ENCODE assay signal across 8 cellular contexts in the genomic region with DNA sequence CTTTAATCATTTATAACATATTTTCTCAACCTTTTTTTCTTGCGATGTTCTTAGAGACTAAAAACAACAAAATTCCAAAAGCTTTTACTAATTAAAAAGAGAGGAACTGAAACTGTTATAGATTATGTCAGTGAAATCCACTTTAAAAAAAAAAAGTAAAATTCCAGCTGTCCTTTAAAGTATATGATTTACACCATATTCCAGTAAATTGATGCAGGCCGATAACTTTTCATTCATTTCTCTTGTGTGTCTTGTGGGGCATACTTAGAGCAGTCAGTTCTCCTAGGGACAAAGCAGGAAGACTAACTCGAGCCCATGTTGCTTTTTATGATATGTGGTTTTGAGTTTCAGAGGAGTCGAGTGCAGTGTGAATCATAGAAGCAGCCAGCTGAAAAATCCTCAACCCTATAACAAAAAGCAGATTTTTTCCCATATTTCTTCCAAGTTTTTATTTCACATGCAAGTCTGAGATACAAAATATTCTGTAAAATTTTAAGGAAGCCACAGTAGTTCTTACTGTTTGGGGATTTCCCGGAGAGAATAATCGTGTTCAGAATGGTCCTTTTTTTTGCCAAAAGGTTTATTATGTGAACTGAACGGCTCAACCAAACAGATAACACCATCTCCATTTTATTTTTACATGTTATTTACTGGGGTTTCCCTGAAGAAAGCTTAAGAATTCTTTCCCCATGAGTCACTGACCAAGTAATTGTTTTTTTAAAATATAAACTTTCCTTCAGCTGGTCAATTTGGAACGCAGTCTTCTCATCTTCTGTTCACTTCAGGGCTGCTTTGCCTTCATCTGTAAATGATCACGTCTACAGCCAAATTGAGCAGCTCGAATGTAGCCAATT.
A peak's percentile ranks its signal among the peaks of the same experiment; 100 is the strongest.
DNase-seq lines count a peak whose midpoint lies in the region; ATAC-seq and TF ChIP-seq lines count a peak whose summit lies in the region.

No MANE protein-coding gene starts in this region.

- WGBS in SK-N-SH (ENCODE audit: low lambda C conversion rate) = 22% methylated on average over 10 of the region's 10 CpGs
- 11 to 12% methylated on average over 10 of the region's 10 CpGs for WGBS in gastroesophageal sphincter (ENCODE audit: low coverage in 1 of 2), 2 donors
- WGBS in suprapubic skin = 15% methylated on average over 10 of the region's 10 CpGs
- WGBS in lower leg skin, 2 donors = 18 to 20% methylated on average over 10 of the region's 10 CpGs

- H3F3A ChIP-seq in SK-N-SH (replicated peaks; ENCODE audit: insufficient read depth) = peaks cover 29% of the 10 kb centered on the region

- ATAC-seq in activated T-cell treated with anti-CD3 and anti-CD28 coated beads, Interleukin-2, amount 50 U/mL, for 4 hours = peak; percentile 35 to 41
- no peak for ATAC-seq in gastroesophageal sphincter

- peak overlapping the region; percentile 76 for H3K9ac ChIP-seq in SK-N-SH

- H2AFZ ChIP-seq in SK-N-SH (ENCODE audit: low read depth) = peak overlapping the region; percentile 78

- H3K4me1 ChIP-seq in SK-N-SH (ENCODE audit: control insufficient read depth in 1 of 2, insufficient read depth in 2 of 2, low read depth in 1 of 2, low read length in 1 of 2) = peaks cover 9 to 20% of the 10 kb centered on the region in 2 experiments; a peak in 3 of 4 replicates
- peaks cover 8 to 27% (median 13%) of the 10 kb centered on the region in 3 donors for H3K4me1 ChIP-seq in gastroesophageal sphincter
- peaks cover 18% of the 10 kb centered on the region for H3K4me1 ChIP-seq in suprapubic skin

- H3K4me3 ChIP-seq in SK-N-SH (ENCODE audit: low read depth in 2 of 2, low read length in 1 of 2) = peak overlapping the region; percentile 26 to 43; a peak in 3 of 4 replicates
- no peak overlapping the region for H3K4me3 ChIP-seq in gastroesophageal sphincter
- H3K4me3 ChIP-seq in suprapubic skin = no peak overlapping the region
- no peak overlapping the region for H3K4me3 ChIP-seq in lower leg skin (ENCODE audit: low read depth, poor library complexity, severe bottlenecking)
- H3K4me3 ChIP-seq in H7 (ENCODE audit: insufficient read depth, low read depth, low read length) = no peak overlapping the region

- CTCF ChIA-PET in SK-N-SH (lab: Yijun Ruan, JAX) = interaction anchor here (1.2 kb wide), 1 partner anchor 16 kb away, joined by 3 read pairs; no protein-coding TSS in a partner anchor

- no peaks in the 10 kb centered on the region for H3K9me2 ChIP-seq in SK-N-SH

- peaks cover 25% of the 10 kb centered on the region for H3K9me3 Mint-ChIP-seq in activated T-cell treated with anti-CD3 and anti-CD28 coated beads, Interleukin-2, amount 50 U/mL, for 4 hours

- peaks cover 3% of the 10 kb centered on the region for H3K36me3 Mint-ChIP-seq in activated T-cell treated with anti-CD3 and anti-CD28 coated beads, Interleukin-2, amount 50 U/mL, for 4 hours (ENCODE audit: insufficient read depth)

- no peaks in the 10 kb centered on the region for H3K79me2 ChIP-seq in SK-N-SH (ENCODE audit: insufficient read depth)

- peak in 1 of 2 experiments; percentile 38; a peak in 1 of 4 replicates for TF ChIP-seq EP300 in SK-N-SH (IDR thresholded peaks at IDR 0.05; ENCODE audit: borderline replicate concordance in 1 of 2, low read depth in 1 of 2, low read length in 1 of 2)
- no peak for TF ChIP-seq EP300 in gastroesophageal sphincter (IDR thresholded peaks at IDR 0.05)
- no peak for TF ChIP-seq EP300 in suprapubic skin (IDR thresholded peaks at IDR 0.05)

- intact Hi-C loops in lower leg skin (cut with DNase I; ENCODE audit: low total_unique reads) = no loop called here

- DNase-seq in activated T-cell treated with anti-CD3 and anti-CD28 coated beads, Interleukin-2, amount 50 U/mL, for 4 hours = no peak
- DNase-seq in activated T-cell treated with anti-CD3 and anti-CD28 coated beads, Interleukin-2, amount 50 U/mL, for 1 hour = no peak
- no peak for DNase-seq in SK-N-SH
- DNase-seq in suprapubic skin (ENCODE audit: low spot score in 2 of 2) = no peak
- DNase-seq in lower leg skin (ENCODE audit: low spot score in 2 of 2) = no peak
- no peak for DNase-seq in cerebellar cortex (ENCODE audit: low spot score)
- no peak for DNase-seq in H7

- H3K4me1 Mint-ChIP-seq in activated T-cell treated with anti-CD3 and anti-CD28 coated beads, Interleukin-2, amount 50 U/mL, for 4 hours (ENCODE audit: low read depth) = peaks cover 34% of the 10 kb centered on the region

- TF ChIP-seq CTCF in SK-N-SH (IDR thresholded peaks at IDR 0.05) (no peak), gastroesophageal sphincter (IDR thresholded peaks at IDR 0.05) (no peak), suprapubic skin (IDR thresholded peaks at IDR 0.05) (no peak), lower leg skin (IDR thresholded peaks at IDR 0.05) (no peak)

- H3K27ac ChIP-seq in SK-N-SH (ENCODE audit: low read depth in 2 of 2, low read length in 1 of 2) = peak overlapping the region; percentile 93 to 99
- H3K27ac ChIP-seq in gastroesophageal sphincter = peak overlapping the region; percentile 58 to 71 (median 68)
- peak overlapping the region; percentile 58 for H3K27ac ChIP-seq in suprapubic skin

- no peak for TF ChIP-seq RAD21 in SK-N-SH (IDR thresholded peaks at IDR 0.05; ENCODE audit: low read length)

- POLR2A ChIA-PET in SK-N-SH (lab: Yijun Ruan, JAX) = no interaction called here

- H3K4me2 ChIP-seq in SK-N-SH = peak overlapping the region; percentile 70

- TF ChIP-seq POLR2A in gastroesophageal sphincter (IDR thresholded peaks at IDR 0.05) = no peak
- TF ChIP-seq POLR2A in suprapubic skin (IDR thresholded peaks at IDR 0.05) = no peak
- TF ChIP-seq POLR2A in lower leg skin (IDR thresholded peaks at IDR 0.05) = no peak

- H4K20me1 ChIP-seq in SK-N-SH (ENCODE audit: insufficient read depth) = no peaks in the 10 kb centered on the region

- H3K27me3 ChIP-seq in SK-N-SH (ENCODE audit: insufficient read depth) (no peaks in the 10 kb centered on the region), gastroesophageal sphincter (no peaks in the 10 kb centered on the region), suprapubic skin (no peaks in the 10 kb centered on the region), H7 (ENCODE audit: control insufficient read depth, insufficient read depth, low read length) (no peaks in the 10 kb centered on the region)

- H3K36me3 ChIP-seq in SK-N-SH (replicated peaks in 1 of 2; ENCODE audit: control insufficient read depth in 1 of 2, insufficient read depth in 2 of 2, low read length in 1 of 2) (no peaks in the 10 kb centered on the region), gastroesophageal sphincter (no peaks in the 10 kb centered on the region), suprapubic skin (no peaks in the 10 kb centered on the region), H7 (replicated peaks; ENCODE audit: control insufficient read depth, insufficient read depth, low read length) (no peaks in the 10 kb centered on the region)

- no peaks in the 10 kb centered on the region for H3K27me3 Mint-ChIP-seq in activated T-cell treated with anti-CD3 and anti-CD28 coated beads, Interleukin-2, amount 50 U/mL, for 4 hours (ENCODE audit: low read depth)

- peak overlapping the region; percentile 50 for H3K4me3 Mint-ChIP-seq in activated T-cell treated with anti-CD3 and anti-CD28 coated beads, Interleukin-2, amount 50 U/mL, for 4 hours

- H3K9me3 ChIP-seq in SK-N-SH (peaks cover 13% of the 10 kb centered on the region; the same call in 1 of the 2 replicates), gastroesophageal sphincter (peaks cover 0 to 5% (median 0%) of the 10 kb centered on the region in 3 donors), suprapubic skin (no peaks in the 10 kb centered on the region)

TF ChIP-seq in SK-N-SH, 30 proteins besides CTCF, POLR2A, EP300 and RAD21 (continues in another document):
- no peak for TF ChIP-seq POLR2AphosphoS5 (IDR thresholded peaks at IDR 0.05; ENCODE audit: low read depth, low read length)
- no peak for TF ChIP-seq MXI1 (IDR thresholded peaks at IDR 0.05; ENCODE audit: low read depth, low read length)
- TF ChIP-seq FOXM1 (IDR thresholded peaks at IDR 0.05; ENCODE audit: low read depth) = no peak
- TF ChIP-seq, protein P1, sequence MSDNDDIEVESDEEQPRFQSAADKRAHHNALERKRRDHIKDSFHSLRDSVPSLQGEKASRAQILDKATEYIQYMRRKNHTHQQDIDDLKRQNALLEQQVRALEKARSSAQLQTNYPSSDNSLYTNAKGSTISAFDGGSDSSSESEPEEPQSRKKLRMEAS (IDR thresholded peaks at IDR 0.05; ENCODE audit: low read depth) = no peak
- TF ChIP-seq, protein P2, sequence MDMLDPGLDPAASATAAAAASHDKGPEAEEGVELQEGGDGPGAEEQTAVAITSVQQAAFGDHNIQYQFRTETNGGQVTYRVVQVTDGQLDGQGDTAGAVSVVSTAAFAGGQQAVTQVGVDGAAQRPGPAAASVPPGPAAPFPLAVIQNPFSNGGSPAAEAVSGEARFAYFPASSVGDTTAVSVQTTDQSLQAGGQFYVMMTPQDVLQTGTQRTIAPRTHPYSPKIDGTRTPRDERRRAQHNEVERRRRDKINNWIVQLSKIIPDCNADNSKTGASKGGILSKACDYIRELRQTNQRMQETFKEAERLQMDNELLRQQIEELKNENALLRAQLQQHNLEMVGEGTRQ (IDR thresholded peaks at IDR 0.05; ENCODE audit: borderline replicate concordance, low read depth, low read length) = no peak
- TF ChIP-seq GABPA (IDR thresholded peaks at IDR 0.05; ENCODE audit: low read depth) = no peak
- TF ChIP-seq, protein P3, sequence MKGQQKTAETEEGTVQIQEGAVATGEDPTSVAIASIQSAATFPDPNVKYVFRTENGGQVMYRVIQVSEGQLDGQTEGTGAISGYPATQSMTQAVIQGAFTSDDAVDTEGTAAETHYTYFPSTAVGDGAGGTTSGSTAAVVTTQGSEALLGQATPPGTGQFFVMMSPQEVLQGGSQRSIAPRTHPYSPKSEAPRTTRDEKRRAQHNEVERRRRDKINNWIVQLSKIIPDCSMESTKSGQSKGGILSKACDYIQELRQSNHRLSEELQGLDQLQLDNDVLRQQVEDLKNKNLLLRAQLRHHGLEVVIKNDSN (IDR thresholded peaks at IDR 0.05; ENCODE audit: borderline replicate concordance, low read depth) = no peak
- TF ChIP-seq MEF2A (IDR thresholded peaks at IDR 0.05; ENCODE audit: borderline replicate concordance, low read depth) = 0 out of 2 replicates have a peak, but pooled peaks have one; percentile 15
- no peak for TF ChIP-seq GATA2 (CRISPR knock-in tag; IDR thresholded peaks at IDR 0.05)
- no peak for TF ChIP-seq RCOR1 (IDR thresholded peaks at IDR 0.05; ENCODE audit: low read length)
- TF ChIP-seq TEAD4 (IDR thresholded peaks at IDR 0.05; ENCODE audit: borderline replicate concordance, insufficient read depth) = peak; percentile 38; the same call in 1 of the 2 replicates
- no peak for TF ChIP-seq NRF1 (IDR thresholded peaks at IDR 0.05; ENCODE audit: low read depth, low read length)
- no peak for TF ChIP-seq CHD2 (IDR thresholded peaks at IDR 0.05; ENCODE audit: low read length, partially characterized antibody)
- TF ChIP-seq SIN3A (IDR thresholded peaks at IDR 0.05; ENCODE audit: borderline replicate concordance, low read depth, low read length) = no peak; the same call in 1 of the 2 replicates
- TF ChIP-seq FOXJ3 (CRISPR knock-in tag; IDR thresholded peaks at IDR 0.05) = no peak
- TF ChIP-seq RXRA (IDR thresholded peaks at IDR 0.05; ENCODE audit: borderline replicate concordance, low read depth) = no peak
- no peak for TF ChIP-seq EZH2phosphoT487 (IDR thresholded peaks at IDR 0.05; ENCODE audit: borderline replicate concordance, low read depth)

Comparison
In these comparisons a context has a peak if more than half of its experiments do, and no peak if none do; other contexts are left out.
1. H3K4me3 ChIP-seq: peak in SK-N-SH (2 of 2); none in gastroesophageal sphincter (0 of 2), suprapubic skin (single experiment), lower leg skin (single experiment) and H7 (single experiment).
2. Peak in every context shown above with its lines, with median percentiles within 50 percentile points of each other: H3K27ac ChIP-seq.